Comparison of ENCODE assay signal across 10 cellular contexts in genomic region chr2:171404258-171404657, GRCh38. TPM values are rescaled to one million over a fixed set of nuclear protein-coding genes. Genes with fewer than 3 reads are reported as not detected.
DNase-seq lines count a peak whose midpoint lies in the region; ATAC-seq and TF ChIP-seq lines count a peak whose summit lies in the region.
"Had no signal": no experiment of that assay in that cellular context is flagged by ENCODE, and none has a peak within 500 bp of the region (broad histone marks: within the 10 kb centered on the region; RNA-seq: fewer than 3 reads in every experiment).

No MANE protein-coding gene starts in this region.

- no peak overlapping the region for H3K27ac Mint-ChIP-seq in Calu3 (ENCODE audit: unreplicated experiment)
- H3K27ac Mint-ChIP-seq: GM23338 had no signal

- no peak overlapping the region for H2AFZ ChIP-seq in GM23248
- H2AFZ ChIP-seq: GM23338 had no signal

- in situ Hi-C loops in GM23248 (cut with MboI), result loop anchor here (25.0 kb wide), 1 partner anchor 242 kb away; the partner anchor contains the start of gene TLK1

- H3K4me3 ChIP-seq in GM23248 (no peak overlapping the region), skeletal muscle satellite cell (ENCODE audit: low read length) (no peak overlapping the region)
- H3K4me3 ChIP-seq: GM23338, thoracic aorta had no signal

- H3K36me3 ChIP-seq in GM23248 (ENCODE audit: low read depth) (no peaks in the 10 kb centered on the region), skeletal muscle satellite cell (ENCODE audit: insufficient read depth, low read length) (no peaks in the 10 kb centered on the region)
- H3K36me3 ChIP-seq: thoracic aorta had no signal

- no peak overlapping the region for H3K9ac ChIP-seq in GM23248
- no peak overlapping the region for H3K9ac ChIP-seq in skeletal muscle satellite cell (ENCODE audit: low read depth, low read length)

- H3K27me3 Mint-ChIP-seq in Calu3 (ENCODE audit: unreplicated experiment), result no peaks in the 10 kb centered on the region

- peak overlapping the region; percentile 37 for H3K27ac ChIP-seq in GM23248
- H3K27ac ChIP-seq: thoracic aorta had no signal

- H3K36me3 Mint-ChIP-seq in Calu3 (ENCODE audit: insufficient read depth, unreplicated experiment), result no peaks in the 10 kb centered on the region

- H3K9me3 ChIP-seq in GM23248 (ENCODE audit: low read depth) (no peaks in the 10 kb centered on the region), skeletal muscle satellite cell (replicated peaks; ENCODE audit: low read length) (no peaks in the 10 kb centered on the region)

- H3K9me2 ChIP-seq in GM23248 (ENCODE audit: insufficient read depth), result no peaks in the 10 kb centered on the region

- intact Hi-C loops in Calu3 (cut with micrococcal nuclease; ENCODE audit: unreplicated experiment), result no loop called here

- no peaks in the 10 kb centered on the region for H4K20me1 ChIP-seq in GM23248 (ENCODE audit: insufficient read depth)

- H3K4me1 Mint-ChIP-seq in Calu3 (ENCODE audit: low read depth, unreplicated experiment), result peaks cover 21% of the 10 kb centered on the region

- H3K27me3 ChIP-seq in GM23248 (replicated peaks; ENCODE audit: insufficient read depth) (no peaks in the 10 kb centered on the region), skeletal muscle satellite cell (ENCODE audit: control insufficient read depth, insufficient read depth, low read length) (no peaks in the 10 kb centered on the region)

- TF ChIP-seq CTCF in Calu3 (IDR thresholded peaks at IDR 0.05; ENCODE audit: unreplicated experiment), result no peak

- H3K79me2 ChIP-seq in GM23248 (ENCODE audit: insufficient read depth), result peaks cover 51% of the 10 kb centered on the region

- CTCF ChIA-PET in Calu3 (lab: Charles Lee), result no interaction called here

- BruUV-seq in Calu3 (replicated peaks; lab: Mats Ljungman, UMichigan), result no TSS peak

- no peak overlapping the region for H3K4me3 Mint-ChIP-seq in Calu3 (ENCODE audit: low read depth, unreplicated experiment)
- H3K4me3 Mint-ChIP-seq: GM23338 had no signal

- H3K4me1 ChIP-seq in GM23248 (ENCODE audit: insufficient read depth), result peaks cover 20% of the 10 kb centered on the region
- peaks cover 24% of the 10 kb centered on the region for H3K4me1 ChIP-seq in skeletal muscle satellite cell (ENCODE audit: control insufficient read depth, insufficient read depth, low read length)

- no peaks in the 10 kb centered on the region for H3F3A ChIP-seq in GM23248 (ENCODE audit: insufficient read depth)

- ATAC-seq in SK-N-SH treated with all-trans-retinoic acid at 6 μM for 48 hours (peak; percentile 72), GM21723 (IDR thresholded peaks at IDR 0.05; ENCODE audit: unreplicated experiment) (no peak)
- ATAC-seq: GM23338 had no signal

- peaks cover 6% of the 10 kb centered on the region for H3K9me3 Mint-ChIP-seq in Calu3 (ENCODE audit: low read depth, unreplicated experiment)

- H3K4me2 ChIP-seq in GM23248 (ENCODE audit: unreplicated experiment) (peak overlapping the region; percentile 51), skeletal muscle satellite cell (ENCODE audit: low read length) (peak overlapping the region; percentile 2)
- H3K4me2 ChIP-seq: GM23338 had no signal

- WGBS in GM23248 (ENCODE audit: low coverage in 1 of 2, low lambda C conversion rate in 2 of 2, missing lambda C conversion rate in 2 of 2), 2 experiments, result 56% methylated on average over 5 of the region's 5 CpGs

- peak; percentile 84 for DNase-seq in GM23248
- peak; percentile 61 for DNase-seq in fibroblast of peridontal ligament (ENCODE audit: extremely low read depth)
- no peak for DNase-seq in NCI-H446 (lab: John Stamatoyannopoulos, UW)
- DNase-seq in Calu3, result no peak
- DNase-seq: NCI-H524 treated with DMSO at 0.1 percent for 48 hours had no signal

TF ChIP-seq in SK-N-SH treated with all-trans-retinoic acid at 6 μM for 48 hours, 23 proteins besides CTCF, POLR2A, EP300 and RAD21 (continues in another document):
- no peak for TF ChIP-seq TOX (CRISPR knock-in tag; IDR thresholded peaks at IDR 0.05; ENCODE audit: borderline replicate concordance)
- TF ChIP-seq ZFP3 (CRISPR knock-in tag; IDR thresholded peaks at IDR 0.05), result no peak
- TF ChIP-seq PPARA (CRISPR knock-in tag; IDR thresholded peaks at IDR 0.05; ENCODE audit: borderline replicate concordance), result no peak
- TF ChIP-seq CREB5 (CRISPR knock-in tag; IDR thresholded peaks at IDR 0.05; ENCODE audit: low read depth), result no peak
- no peak for TF ChIP-seq TSHZ2 (CRISPR knock-in tag; IDR thresholded peaks at IDR 0.05)
- TF ChIP-seq TCF4 (CRISPR knock-in tag; IDR thresholded peaks at IDR 0.05; ENCODE audit: borderline replicate concordance), result no peak
- no peak for TF ChIP-seq ZC3H10 (CRISPR knock-in tag; IDR thresholded peaks at IDR 0.05)
- no peak for TF ChIP-seq ISL1 (CRISPR knock-in tag; IDR thresholded peaks at IDR 0.05)
- no peak for TF ChIP-seq CSDC2 (CRISPR knock-in tag; IDR thresholded peaks at IDR 0.05)
- TF ChIP-seq ZNF8 (CRISPR knock-in tag; IDR thresholded peaks at IDR 0.05), result no peak
- no peak for TF ChIP-seq ZNF70 (CRISPR knock-in tag; IDR thresholded peaks at IDR 0.05)
- TF ChIP-seq GLIS3 (CRISPR knock-in tag; IDR thresholded peaks at IDR 0.05), result no peak
- no peak for TF ChIP-seq CSRNP3 (CRISPR knock-in tag; IDR thresholded peaks at IDR 0.05)
- no peak for TF ChIP-seq ZNF565 (CRISPR knock-in tag; conservative IDR thresholded peaks at IDR 0.05; ENCODE audit: low read depth)
- no peak for TF ChIP-seq BACH2 (CRISPR knock-in tag; IDR thresholded peaks at IDR 0.05; ENCODE audit: borderline replicate concordance)
- TF ChIP-seq ARNTL (CRISPR knock-in tag; IDR thresholded peaks at IDR 0.05; ENCODE audit: borderline replicate concordance, low read depth), result no peak

RNA-seq across cellular contexts. Expression of gene METTL8, which starts 29.5 kb away (rescaled TPM):
- 17.8 and 38.5 TPM in 2 replicates for total RNA-seq in GM23248 (2014; rRNA removed; shearing (Covaris generic))
- 27.2 and 31.5 TPM in 2 replicates for polyA plus RNA-seq in GM23248 (2016; fragmentation: Nextera tagmentation; extraction: Ambion mirVana)
- 33.2 and 43.6 TPM in 2 replicates for total RNA-seq in skeletal muscle satellite cell (2012; rRNA removed)
- 21.6 and 22.4 TPM in 2 replicates for total RNA-seq in Calu3 (2022)

RNA-seq across cellular contexts. Expression of gene DCAF17, which starts 29.8 kb away (rescaled TPM):
- total RNA-seq in GM23248 (2014; rRNA removed; shearing (Covaris generic)), result 14.4 and 17.6 TPM in 2 replicates
- 9.9 and 10.6 TPM in 2 replicates for polyA plus RNA-seq in GM23248 (2016; fragmentation: Nextera tagmentation; extraction: Ambion mirVana)
- 15.1 and 24.8 TPM in 2 replicates for total RNA-seq in skeletal muscle satellite cell (2012; rRNA removed)
- 11.9 and 13.1 TPM in 2 replicates for total RNA-seq in Calu3 (2022)

Comparison
In these comparisons a context has a peak if more than half of its experiments do, and no peak if none do; other contexts are left out.
1. DNase-seq: peak in GM23248 (single experiment) and fibroblast of peridontal ligament (single experiment); none in NCI-H446 (0 of 2) and Calu3 (single experiment).